In genomic region chr19:38059897-38060296, GRCh38 we compare ENCODE assay signal across 9 cellular contexts.
DNase-seq lines count a peak whose midpoint lies in the region; ATAC-seq, FAIRE-seq and TF ChIP-seq lines count a peak whose summit lies in the region.
"Had no signal": no experiment of that assay in that cellular context is flagged by ENCODE, and none has a peak within 500 bp of the region (broad histone marks: within the 10 kb centered on the region; RNA-seq: fewer than 3 reads in every experiment).

No MANE protein-coding gene starts in this region.

- H3K27ac Mint-ChIP-seq in activated naive CD8-positive, alpha-beta T cell = peak overlapping the region; percentile 86

- ATAC-seq in GM18867 (IDR thresholded peaks at IDR 0.05; ENCODE audit: unreplicated experiment) = no peak

- peak; percentile 71 for DNase-seq in GM13977 (ENCODE audit: low spot score)
- peak; percentile 3 for DNase-seq in NOMO-1 treated with dmso at 0.1 percent for 144 hours (lab: John Stamatoyannopoulos, UW; ENCODE audit: unreplicated experiment)
- DNase-seq in stimulated activated CD4-positive, alpha-beta T cell treated with anti-CD3 and anti-CD28 coated beads, Interleukin-15, amount 100 ng/mL, for 48 hours (ENCODE audit: low read depth in 2 of 2) = peak; percentile 37 to 41
- DNase-seq in COR-L47 (lab: John Stamatoyannopoulos, UW) = no peak
- DNase-seq in SIG-M5 treated with dmso at 0.1 percent for 504 hours (lab: John Stamatoyannopoulos, UW; ENCODE audit: unreplicated experiment) = no peak
- no peak for DNase-seq in H54 (ENCODE audit: insufficient read length, low spot score)
- DNase-seq: mesendoderm had no signal

- H3K4me3 Mint-ChIP-seq in activated naive CD8-positive, alpha-beta T cell = no peak overlapping the region

- TF ChIP-seq POLR2A in H54 (IDR thresholded peaks at IDR 0.05; ENCODE audit: low read depth, low read length) = no peak

- H3K27me3 Mint-ChIP-seq in activated naive CD8-positive, alpha-beta T cell = no peaks in the 10 kb centered on the region

- H3K4me1 Mint-ChIP-seq in activated naive CD8-positive, alpha-beta T cell (ENCODE audit: low read depth) = peaks cover 23% of the 10 kb centered on the region

- in situ Hi-C loops in GM13977 (cut with MboI; ENCODE audit: low pct_unique_long_range_greater_than_20kb, low sequenced_read_pairs, unreplicated experiment) = no loop called here

- no peaks in the 10 kb centered on the region for H3K9me3 Mint-ChIP-seq in activated naive CD8-positive, alpha-beta T cell (ENCODE audit: low read depth)

- FAIRE-seq in H54 (lab: Jason Lieb, UNC) = no peak

- no peaks in the 10 kb centered on the region for H3K36me3 Mint-ChIP-seq in activated naive CD8-positive, alpha-beta T cell

- TF ChIP-seq CTCF in GM13977 (IDR thresholded peaks at IDR 0.05; ENCODE audit: extremely low read depth, insufficient read depth, missing control alignments) = no peak

Comparison
In these comparisons a context has a peak if more than half of its experiments do, and no peak if none do; other contexts are left out.
1. DNase-seq: peak in GM13977 (single experiment), NOMO-1 treated with dmso at 0.1 percent for 144 hours (single experiment) and stimulated activated CD4-positive, alpha-beta T cell treated with anti-CD3 and anti-CD28 coated beads, Interleukin-15, amount 100 ng/mL, for 48 hours (2 of 2); none in COR-L47 (single experiment), SIG-M5 treated with dmso at 0.1 percent for 504 hours (single experiment) and H54 (single experiment).